In the genomic region with DNA sequence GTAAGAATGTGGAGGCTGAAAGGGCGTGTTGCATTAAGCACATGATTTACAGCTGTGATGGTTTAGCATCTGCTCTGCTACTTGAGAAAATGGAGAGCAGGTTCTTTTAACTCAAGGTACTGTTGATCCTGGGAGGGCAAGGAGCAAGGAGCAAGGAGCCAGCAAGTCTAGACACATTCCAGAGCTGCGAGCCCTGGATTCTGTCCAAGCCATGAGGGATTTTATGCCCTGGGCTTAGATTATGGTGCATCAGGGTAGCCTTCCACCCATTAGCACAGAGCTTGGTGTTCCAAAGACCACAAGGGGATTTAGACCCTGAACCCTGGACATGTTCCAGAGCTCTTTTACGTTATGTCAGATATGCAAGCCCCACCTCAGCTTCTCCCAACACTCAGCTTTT, we compare ENCODE assay signal across 22 cellular contexts. TPM values are rescaled to one million over a fixed set of nuclear protein-coding genes. Genes with fewer than 3 reads are reported as not detected.
"Had no signal": no experiment of that assay in that cellular context is flagged by ENCODE, and none has a peak within 500 bp of the region (broad histone marks: within the 10 kb centered on the region; RNA-seq: fewer than 3 reads in every experiment).

No MANE protein-coding gene starts in this region.

- DNase-seq: Kasumi-1, MV-4-11, NCI-H1048, NCI-H1105, NCI-H1417, NCI-H1436 treated with DMSO at 0.1 percent for 48 hours, NCI-H1694, NCI-H187 treated with DMSO at 0.1 percent for 48 hours, NCI-H2029 treated with DMSO at 0.1 percent for 48 hours, NCI-H2227 treated with DMSO at 0.1 percent for 48 hours, NCI-H510A, NCI-H524 treated with DMSO at 0.1 percent for 48 hours, SHP77, T-helper 1 cell had no signal

- H3K27ac ChIP-seq: HL-60, KMS-11, RWPE1 had no signal

- ATAC-seq: K562, SK-N-SH treated with all-trans-retinoic acid at 6 μM for 48 hours had no signal

- H3K4me3 Mint-ChIP-seq: IgD-negative memory B cell had no signal

- H3K9me3 Mint-ChIP-seq: IgD-negative memory B cell had no signal

- FAIRE-seq: HTR-8/SVneo, K562 had no signal

- H3K36me3 Mint-ChIP-seq: IgD-negative memory B cell had no signal

- H3K9ac ChIP-seq: KMS-11 had no signal

- H3K4me3 ChIP-seq: K562 had no signal

- H3K4me2 ChIP-seq: KMS-11 had no signal

- H3K27ac Mint-ChIP-seq: IgD-negative memory B cell had no signal

- H3K27me3 Mint-ChIP-seq: IgD-negative memory B cell had no signal

RNA-seq across cellular contexts. Expression of gene OR14I1, which starts 2.0 kb away (rescaled TPM):
- total RNA-seq: K562, MCF 10A had no signal
- polyA plus RNA-seq: IgD-negative memory B cell, K562 had no signal

RNA-seq across cellular contexts. Expression of gene OR2T27, which starts 49.2 kb away (rescaled TPM):
- total RNA-seq: K562, MCF 10A had no signal
- polyA plus RNA-seq: IgD-negative memory B cell, K562 had no signal

RNA-seq across cellular contexts. Expression of gene LYPD8, which starts 51.0 kb away (rescaled TPM):
- total RNA-seq: MCF 10A had no signal
- polyA plus RNA-seq: IgD-negative memory B cell had no signal

RNA-seq across cellular contexts. Expression of gene OR2T35, which starts 59.5 kb away (rescaled TPM):
- total RNA-seq: K562, MCF 10A had no signal
- polyA plus RNA-seq: IgD-negative memory B cell, K562 had no signal
